12 cellular contexts compared by ENCODE assay signal in genomic region chr1:203217139-203217621, GRCh38. TPM values are rescaled to one million over a fixed set of nuclear protein-coding genes. Genes with fewer than 3 reads are reported as not detected.
A peak's percentile ranks its signal among the peaks of the same experiment; 100 is the strongest.
DNase-seq lines count a peak whose midpoint lies in the region; ATAC-seq and TF ChIP-seq lines count a peak whose summit lies in the region.
"Had no signal": no experiment of that assay in that cellular context is flagged by ENCODE, and none has a peak within 500 bp of the region (broad histone marks: within the 10 kb centered on the region; RNA-seq: fewer than 3 reads in every experiment).

No MANE protein-coding gene starts in this region.

- POLR2A ChIA-PET in MCF 10A (lab: Yijun Ruan, JAX): interaction anchor here (0.6 to 2.3 kb wide), 6 partner anchors 18 to 507 kb away, joined by 3 to 23 read pairs (median 6); no protein-coding TSS in a partner anchor
- POLR2A ChIA-PET in OCI-LY7 (lab: Charles Lee): no interaction called here

- H3K27me3 Mint-ChIP-seq in MCF 10A (ENCODE audit: insufficient read depth, unreplicated experiment): peaks cover 34% of the 10 kb centered on the region

- intact Hi-C loops in MCF 10A (cut with micrococcal nuclease) (no loop called here), breast epithelium (cut with DNase I; ENCODE audit: low total_unique reads) (loop anchor here (5.0 kb wide), 1 partner anchor 90 kb away; the partner anchor contains the start of gene ADORA1), OCI-LY7 (cut with micrococcal nuclease; ENCODE audit: unreplicated experiment) (loop anchor here (2.0 kb wide), 1 partner anchor 50 kb away; no protein-coding TSS in a partner anchor), upper lobe of right lung (cut with DNase I) (loop anchor here (5.0 kb wide), 2 partner anchors 95 to 180 kb away; no protein-coding TSS in a partner anchor)

- no peaks in the 10 kb centered on the region for H3K9me2 ChIP-seq in OCI-LY7 (ENCODE audit: insufficient read depth, low read length)

- no peak overlapping the region for H3K27ac Mint-ChIP-seq in MCF 10A (ENCODE audit: low read depth, unreplicated experiment)

- no peaks in the 10 kb centered on the region for H3K9me3 Mint-ChIP-seq in MCF 10A (ENCODE audit: unreplicated experiment)
- H3K9me3 Mint-ChIP-seq: naive thymus-derived CD4-positive, alpha-beta T cell had no signal

- H3K9me3 ChIP-seq in breast epithelium (no peaks in the 10 kb centered on the region), OCI-LY7 (ENCODE audit: low read length) (no peaks in the 10 kb centered on the region), upper lobe of right lung (no peaks in the 10 kb centered on the region)

- no peaks in the 10 kb centered on the region for H3K36me3 Mint-ChIP-seq in MCF 10A (ENCODE audit: insufficient read depth, unreplicated experiment)
- H3K36me3 Mint-ChIP-seq: naive thymus-derived CD4-positive, alpha-beta T cell had no signal

- H3K4me1 Mint-ChIP-seq in MCF 10A (ENCODE audit: insufficient read depth, unreplicated experiment): no peaks in the 10 kb centered on the region

- no peak overlapping the region for H3K4me2 ChIP-seq in OCI-LY7 (ENCODE audit: low read length)

- H3K4me3 ChIP-seq in breast epithelium (no peak overlapping the region), OCI-LY7 (ENCODE audit: low read depth, low read length, poor library complexity, severe bottlenecking) (no peak overlapping the region), upper lobe of right lung (no peak overlapping the region)

- BruUV-seq in MCF 10A (replicated peaks; lab: Mats Ljungman, UMichigan) (no TSS peak), OCI-LY7 (replicated peaks; lab: Mats Ljungman, UMichigan) (no TSS peak)

- no peak overlapping the region for H3K27ac ChIP-seq in breast epithelium
- H3K27ac ChIP-seq in OCI-LY7 (ENCODE audit: low read depth, low read length, poor library complexity, severe bottlenecking): no peak overlapping the region
- no peak overlapping the region for H3K27ac ChIP-seq in foreskin keratinocyte
- H3K27ac ChIP-seq in upper lobe of right lung: no peak overlapping the region

- H3K27me3 ChIP-seq in breast epithelium: no peaks in the 10 kb centered on the region
- H3K27me3 ChIP-seq in foreskin keratinocyte: peaks cover 29% of the 10 kb centered on the region
- no peaks in the 10 kb centered on the region for H3K27me3 ChIP-seq in upper lobe of right lung

- CTCF ChIA-PET in MCF 10A (lab: Yijun Ruan, JAX) (interaction anchor here (0.5 to 18.5 kb wide), 42 partner anchors 9 to 263 kb away, joined by 3 to 702 read pairs (median 5); partner anchors contain the start of genes ADORA1, MYBPH, PPFIA4 and TMEM183A), OCI-LY7 (lab: Charles Lee; ENCODE audit: unreplicated experiment) (interaction anchor here (1.2 to 1.3 kb wide), 2 partner anchors 51 to 177 kb away, joined by 3 to 9 read pairs; no protein-coding TSS in a partner anchor)

- DNase-seq in MCF 10A (ENCODE audit: unreplicated experiment) (no peak), breast epithelium (ENCODE audit: low spot score in 2 of 2) (no peak), OCI-LY7 (ENCODE audit: low spot score) (no peak), foreskin keratinocyte (peak in 1 of 2 donors; percentile 7), upper lobe of right lung (no peak), epidermal melanocyte (ENCODE audit: insufficient read length, low spot score) (no peak)
- DNase-seq: NCI-H2227 treated with DMSO at 0.1 percent for 48 hours; stimulated activated CD4-positive, alpha-beta T cell treated with anti-CD3 and anti-CD28 coated beads, Interleukin-12 subunit alpha, Interleukin-12 subunit beta, amount 100 ng/mL, for 4 hours had no signal

- no peaks in the 10 kb centered on the region for H3K79me2 ChIP-seq in OCI-LY7 (ENCODE audit: insufficient read depth, low read depth, low read length)

- no peak overlapping the region for H3K4me3 Mint-ChIP-seq in MCF 10A (ENCODE audit: unreplicated experiment)
- H3K4me3 Mint-ChIP-seq: naive thymus-derived CD4-positive, alpha-beta T cell had no signal

- no peaks in the 10 kb centered on the region for H4K20me1 ChIP-seq in OCI-LY7 (ENCODE audit: insufficient read depth, low read length)

- no peak for TF ChIP-seq POLR2A in breast epithelium (IDR thresholded peaks at IDR 0.05)

- H3K36me3 ChIP-seq in breast epithelium (no peaks in the 10 kb centered on the region), OCI-LY7 (ENCODE audit: insufficient read depth, low read length) (no peaks in the 10 kb centered on the region), upper lobe of right lung (no peaks in the 10 kb centered on the region)

- no peak overlapping the region for H2AFZ ChIP-seq in OCI-LY7 (ENCODE audit: low read length)

- H3K4me1 ChIP-seq in breast epithelium (peaks cover 0 to 8% of the 10 kb centered on the region in 2 donors), OCI-LY7 (ENCODE audit: insufficient read depth, low read length, poor library complexity, severe bottlenecking) (no peaks in the 10 kb centered on the region), foreskin keratinocyte (no peaks in the 10 kb centered on the region), upper lobe of right lung (peaks cover 9% of the 10 kb centered on the region)

- TF ChIP-seq CTCF in MCF 10A (IDR thresholded peaks at IDR 0.05; ENCODE audit: unreplicated experiment): peak; percentile 15
- TF ChIP-seq CTCF in breast epithelium (IDR thresholded peaks at IDR 0.05): no peak
- TF ChIP-seq CTCF in OCI-LY7 (conservative IDR thresholded peaks at IDR 0.05; ENCODE audit: low read length): peak; percentile 48
- TF ChIP-seq CTCF in foreskin keratinocyte (conservative IDR thresholded peaks at IDR 0.05): peak; percentile 46
- TF ChIP-seq CTCF in upper lobe of right lung (IDR thresholded peaks at IDR 0.05): no peak

- peak; percentile 53 for ATAC-seq in foreskin keratinocyte
- ATAC-seq in upper lobe of right lung: peak; percentile 5
- no peak for ATAC-seq in HG02763 (IDR thresholded peaks at IDR 0.05; ENCODE audit: unreplicated experiment)
- no peak for ATAC-seq in GM18909 (IDR thresholded peaks at IDR 0.05; ENCODE audit: poor library complexity, unreplicated experiment)
- ATAC-seq: naive thymus-derived CD4-positive, alpha-beta T cell had no signal

RNA-seq across cellular contexts. Expression of gene CHIT1, which starts 12.3 kb away (rescaled TPM):
- total RNA-seq in MCF 10A (2022) (not detected in 2 replicates), breast epithelium (10 to 100 TPM in 1 of 3 donors, 1 to 10 TPM in 1, not detected in 1; 5.1 to 15.2 TPM), OCI-LY7 (2022) (3.6 and 4.6 TPM in 2 replicates), foreskin keratinocyte (not detected in 2 replicates), upper lobe of right lung (751 TPM)
- total RNA-seq in OCI-LY7 (2014; rRNA removed; shearing (Covaris generic)): 1.9 TPM in 2 replicates
- not detected in 2 replicates for polyA plus RNA-seq in foreskin keratinocyte
- polyA plus RNA-seq: naive thymus-derived CD4-positive, alpha-beta T cell had no signal

RNA-seq across cellular contexts. Expression of gene CHI3L1, which starts 30.7 kb away (rescaled TPM):
- total RNA-seq in MCF 10A (2022) (0.75 and 0.88 TPM in 2 replicates), breast epithelium (100 to 1,000 TPM in 2 of 3 donors, 10 to 100 TPM in 1; 14.2 to 638 (median 426) TPM), OCI-LY7 (2022) (not detected in 2 replicates), foreskin keratinocyte (not detected in 2 replicates), upper lobe of right lung (85.1 TPM)
- not detected in 2 replicates for total RNA-seq in OCI-LY7 (2014; rRNA removed; shearing (Covaris generic))
- not detected in 2 replicates for polyA plus RNA-seq in foreskin keratinocyte
- total RNA-seq: T-helper 1 cell treated with Interleukin-12 subunit alpha and Interleukin-12 subunit beta and Interleukin-4 antibody, amounts not matched to agents 30 ng/mL and 1 ng/mL, for 36 hours had no signal
- polyA plus RNA-seq: naive thymus-derived CD4-positive, alpha-beta T cell had no signal

RNA-seq across cellular contexts. Expression of gene MYBPH, which starts 41.6 kb away (rescaled TPM):
- total RNA-seq in MCF 10A (2022) (not detected in 2 replicates), breast epithelium (under 1 TPM in 1 of 3 donors, not detected in 2; 0.66 TPM), OCI-LY7 (2022) (not detected in 2 replicates), foreskin keratinocyte (not detected in 2 replicates), upper lobe of right lung (not detected)
- total RNA-seq in OCI-LY7 (2014; rRNA removed; shearing (Covaris generic)): not detected in 2 replicates
- not detected in 2 replicates for polyA plus RNA-seq in foreskin keratinocyte
- total RNA-seq: naive thymus-derived CD4-positive, alpha-beta T cell; T-helper 1 cell treated with Interleukin-12 subunit alpha and Interleukin-12 subunit beta and Interleukin-4 antibody, amounts not matched to agents 30 ng/mL and 1 ng/mL, for 36 hours had no signal
- polyA plus RNA-seq: naive thymus-derived CD4-positive, alpha-beta T cell had no signal

Comparison
In these comparisons a context has a peak if more than half of its experiments do, and no peak if none do; other contexts are left out.
1. CTCF ChIP-seq: peak in MCF 10A (single experiment), OCI-LY7 (single experiment) and foreskin keratinocyte (single experiment); none in breast epithelium (0 of 3) and upper lobe of right lung (single experiment).
2. ATAC-seq: peak in foreskin keratinocyte (single experiment) and upper lobe of right lung (single experiment); none in HG02763 (single experiment) and GM18909 (single experiment).
3. RNA of gene CHIT1, which starts 12.3 kb away (total RNA-seq): 751 TPM in upper lobe of right lung (single experiment); 5.1 to 15.2 TPM in breast epithelium, 1.9 to 4.6 TPM in OCI-LY7, not detected in MCF 10A and not detected in foreskin keratinocyte; every median in the first group is over 10 times any median in the second.